ENCODE assay signal across 14 cellular contexts in genomic region chr4:86942185-86942666, GRCh38. TPM values are rescaled to one million over a fixed set of nuclear protein-coding genes. Genes with fewer than 3 reads are reported as not detected.
DNase-seq lines count a peak whose midpoint lies in the region; ATAC-seq and TF ChIP-seq lines count a peak whose summit lies in the region.
"Had no signal": no experiment of that assay in that cellular context is flagged by ENCODE, and none has a peak within 500 bp of the region (broad histone marks: within the 10 kb centered on the region; RNA-seq: fewer than 3 reads in every experiment).

No MANE protein-coding gene starts in this region.

- no peak overlapping the region for H3K18ac ChIP-seq in H9 (ENCODE audit: insufficient read length, low read depth, low read length)

- H4K91ac ChIP-seq in H9 (ENCODE audit: insufficient read length, low read depth, low read length): no peak overlapping the region

- H2BK15ac ChIP-seq in H9 (ENCODE audit: low read depth, low read length): no peak overlapping the region

- H3K14ac ChIP-seq in H9 (ENCODE audit: insufficient read depth, low read length): no peak overlapping the region

- no peaks in the 10 kb centered on the region for H3K27me3 Mint-ChIP-seq in H9 (ENCODE audit: low read depth)
- H3K27me3 Mint-ChIP-seq: CD4-positive, alpha-beta T cell had no signal

- no peaks in the 10 kb centered on the region for H3K79me1 ChIP-seq in H9 (ENCODE audit: insufficient read depth, low read depth, low read length, poor library complexity, severe bottlenecking)

- no peak overlapping the region for H2BK120ac ChIP-seq in H9 (ENCODE audit: low read depth, low read length, poor library complexity, severe bottlenecking)

- H2BK5ac ChIP-seq in H9 (ENCODE audit: insufficient read length, low read length): no peak overlapping the region

- H2AK5ac ChIP-seq in H9 (ENCODE audit: insufficient read length, low read length): no peak overlapping the region

- no peak overlapping the region for H2BK12ac ChIP-seq in H9 (ENCODE audit: insufficient read length, low read depth, low read length)

- H3K4ac ChIP-seq in H9 (ENCODE audit: low read depth, low read length): no peak overlapping the region

- TF ChIP-seq CTCF in Loucy (conservative IDR thresholded peaks at IDR 0.05; ENCODE audit: low read length) (no peak), brain microvascular endothelial cell (IDR thresholded peaks at IDR 0.05; ENCODE audit: low read depth, low read length, missing control alignments) (no peak), omental fat pad (IDR thresholded peaks at IDR 0.05) (no peak), H9 (conservative IDR thresholded peaks at IDR 0.05) (no peak), vagina (IDR thresholded peaks at IDR 0.05) (no peak)

- H2AFZ ChIP-seq in Loucy (ENCODE audit: low read length): no peak overlapping the region
- H2AFZ ChIP-seq in H9 (ENCODE audit: low read length): no peak overlapping the region

- H4K8ac ChIP-seq in H9 (replicated peaks; ENCODE audit: insufficient read length, low read depth, low read length): no peak overlapping the region

- H3K79me2 ChIP-seq in Loucy (ENCODE audit: insufficient read depth, low read length) (peaks cover 98% of the 10 kb centered on the region), H9 (ENCODE audit: insufficient read depth, low read length) (peaks cover 52% of the 10 kb centered on the region)

- H3K4me1 Mint-ChIP-seq in H9: peaks cover 54 to 59% of the 10 kb centered on the region in 2 experiments

- no peak overlapping the region for H4K5ac ChIP-seq in H9 (ENCODE audit: insufficient read length, low read depth, low read length)

- intact Hi-C loops in vagina (cut with DNase I): no loop called here

- H3K9me3 Mint-ChIP-seq in H9: no peaks in the 10 kb centered on the region
- H3K9me3 Mint-ChIP-seq: activated T-helper 1 cell treated with anti-CD3 and anti-CD28 coated beads, Interleukin-12 subunit alpha, Interleukin-12 subunit beta, Interleukin-2, Interleukin-4 antibody, amounts not matched to agents 30 ng/mL and 10 ng/mL and 1 ng/mL, durations not matched to agents 14 hours and 24 hours and 36 hours; CD4-positive, alpha-beta T cell had no signal

- H2BK20ac ChIP-seq in H9 (ENCODE audit: low read depth, low read length, poor library complexity, severe bottlenecking): no peak overlapping the region

- no peak overlapping the region for H3T11ph ChIP-seq in H9 (ENCODE audit: low read length)

- DNase-seq in EL (peak; percentile 49), brain microvascular endothelial cell (peak; percentile 62), omental fat pad (ENCODE audit: low spot score) (no peak), H9 (no peak), vagina (ENCODE audit: extremely low spot score in 2 of 2) (no peak)
- DNase-seq: CD4-positive, alpha-beta T cell; NCI-H1092 treated with DMSO at 0.1 percent for 48 hours; NCI-H526 treated with DMSO at 0.1 percent for 48 hours had no signal

- H3K27me3 ChIP-seq in Loucy (ENCODE audit: insufficient read depth, low read length, poor library complexity, severe bottlenecking): no peaks in the 10 kb centered on the region
- H3K27me3 ChIP-seq in brain microvascular endothelial cell (replicated peaks): no peaks in the 10 kb centered on the region
- H3K27me3 ChIP-seq in H9 (ENCODE audit: insufficient read depth, low read length): no peaks in the 10 kb centered on the region
- H3K27me3 ChIP-seq in vagina: no peaks in the 10 kb centered on the region
- H3K27me3 ChIP-seq: cardiac muscle cell, esophagus muscularis mucosa had no signal

- H3K27ac Mint-ChIP-seq in H9: no peak overlapping the region
- H3K27ac Mint-ChIP-seq: activated T-helper 1 cell treated with anti-CD3 and anti-CD28 coated beads, Interleukin-12 subunit alpha, Interleukin-12 subunit beta, Interleukin-2, Interleukin-4 antibody, amounts not matched to agents 30 ng/mL and 10 ng/mL and 1 ng/mL, durations not matched to agents 14 hours and 24 hours and 36 hours; CD4-positive, alpha-beta T cell had no signal

- peaks cover 2% of the 10 kb centered on the region; the same call in 1 of the 2 replicates for H3F3A ChIP-seq in Loucy (ENCODE audit: low read depth)

- H3K4me3 Mint-ChIP-seq in H9: no peak overlapping the region
- H3K4me3 Mint-ChIP-seq: activated T-helper 1 cell treated with anti-CD3 and anti-CD28 coated beads, Interleukin-12 subunit alpha, Interleukin-12 subunit beta, Interleukin-2, Interleukin-4 antibody, amounts not matched to agents 30 ng/mL and 10 ng/mL and 1 ng/mL, durations not matched to agents 14 hours and 24 hours and 36 hours had no signal

- H3K36me3 ChIP-seq in Loucy (ENCODE audit: insufficient read depth, low read length): no peaks in the 10 kb centered on the region
- no peaks in the 10 kb centered on the region for H3K36me3 ChIP-seq in brain microvascular endothelial cell (replicated peaks)
- H3K36me3 ChIP-seq in vagina: no peaks in the 10 kb centered on the region
- H3K36me3 ChIP-seq: cardiac muscle cell, esophagus muscularis mucosa had no signal

- peaks cover 79% of the 10 kb centered on the region for H3K4me1 ChIP-seq in Loucy (ENCODE audit: insufficient read depth, low read length, poor library complexity, severe bottlenecking)
- peaks cover 18% of the 10 kb centered on the region; the same call in 1 of the 2 replicates for H3K4me1 ChIP-seq in H9 (ENCODE audit: insufficient read depth, low read length)
- H3K4me1 ChIP-seq in vagina: peaks cover 70% of the 10 kb centered on the region

- H3K4me3 ChIP-seq in Loucy (ENCODE audit: low read length, poor library complexity, severe bottlenecking) (peak overlapping the region; percentile 20), brain microvascular endothelial cell (ENCODE audit: low read depth, low read length) (no peak overlapping the region), vagina (no peak overlapping the region)
- H3K4me3 ChIP-seq: cardiac muscle cell, esophagus muscularis mucosa had no signal

- peaks cover 28% of the 10 kb centered on the region for H4K20me1 ChIP-seq in Loucy (ENCODE audit: insufficient read depth, low read length, poor library complexity, severe bottlenecking)
- peaks cover 3% of the 10 kb centered on the region for H4K20me1 ChIP-seq in H9 (ENCODE audit: control insufficient read depth, insufficient read depth, insufficient read length)

- H3K9me3 ChIP-seq in Loucy (ENCODE audit: insufficient read depth, low read depth, low read length): no peaks in the 10 kb centered on the region
- H3K9me3 ChIP-seq in H9 (ENCODE audit: control insufficient read depth, low read depth, low read length): no peaks in the 10 kb centered on the region
- no peaks in the 10 kb centered on the region for H3K9me3 ChIP-seq in vagina
- H3K9me3 ChIP-seq: esophagus muscularis mucosa had no signal

- H3K27ac ChIP-seq in brain microvascular endothelial cell: no peak overlapping the region
- no peak overlapping the region for H3K27ac ChIP-seq in H9 (ENCODE audit: insufficient read length, low read depth, low read length)
- H3K27ac ChIP-seq in vagina: no peak overlapping the region
- H3K27ac ChIP-seq: cardiac muscle cell, esophagus muscularis mucosa had no signal

- no peak overlapping the region for H3K23ac ChIP-seq in H9 (ENCODE audit: insufficient read length, low read depth, low read length)

- in situ Hi-C loops in brain microvascular endothelial cell (cut with HindIII; ENCODE audit: low pct_ligation_motif_present, low sequenced_read_pairs): loop anchor here (25.0 kb wide), 1 partner anchor 170 kb away; no protein-coding TSS in a partner anchor

- H3K9me2 ChIP-seq in Loucy (replicated peaks; ENCODE audit: low read depth, low read length): no peaks in the 10 kb centered on the region

- no peaks in the 10 kb centered on the region for H3K23me2 ChIP-seq in H9 (ENCODE audit: insufficient read length, low read depth, low read length, poor library complexity, severe bottlenecking)

- H3K9ac ChIP-seq in Loucy (ENCODE audit: low read depth, low read length, poor library complexity, severe bottlenecking): no peak overlapping the region
- H3K9ac ChIP-seq in H9 (ENCODE audit: extremely low read depth, insufficient read length, low read length): no peak overlapping the region

- ATAC-seq in omental fat pad (ENCODE audit: low FRiP score) (peak; percentile 44), HG03442 (IDR thresholded peaks at IDR 0.05; ENCODE audit: unreplicated experiment) (no peak), GM21717 (IDR thresholded peaks at IDR 0.05; ENCODE audit: unreplicated experiment) (no peak)

- WGBS in H9 (ENCODE audit: extremely low coverage, insufficient read length, low lambda C conversion rate): no CpG with 5 or more reads among the region's 1 CpG

- peak overlapping the region; percentile 40 for H3K4me2 ChIP-seq in Loucy (ENCODE audit: low read depth, low read length, poor library complexity, severe bottlenecking)
- H3K4me2 ChIP-seq in H9 (ENCODE audit: insufficient read depth, insufficient read length, low read length): no peak overlapping the region

- H3K36me3 Mint-ChIP-seq in H9 (ENCODE audit: insufficient read depth in 1 of 3, low read depth in 3 of 3): peaks cover 0 to 2% (median 0%) of the 10 kb centered on the region in 3 experiments; a peak in 3 of 7 replicates

- no peak for TF ChIP-seq POLR2A in vagina (IDR thresholded peaks at IDR 0.05)

- H3K56ac ChIP-seq in H9 (ENCODE audit: insufficient read length, low read depth, low read length): no peak overlapping the region

RNA-seq across cellular contexts. Expression of gene AFF1, which starts 7.4 kb away (rescaled TPM):
- total RNA-seq in omental fat pad (100 to 1,000 TPM in 2 of 4 donors, 10 to 100 TPM in 2; 89.4 to 138 (median 103) TPM), H9 (2021) (68.9 and 74.5 TPM in 2 replicates), vagina (99.9 TPM)

RNA-seq across cellular contexts. Expression of gene C4orf36, which starts 50.0 kb away (rescaled TPM):
- 1 to 10 TPM in 2 of 4 donors, under 1 TPM in 1, not detected in 1; 0.48 to 2.2 (median 1.5) TPM for total RNA-seq in omental fat pad
- total RNA-seq in H9 (2021): 1.8 and 2.2 TPM in 2 replicates
- not detected for total RNA-seq in vagina
- total RNA-seq: activated T-helper 1 cell treated with anti-CD3 and anti-CD28 coated beads, Interleukin-12 subunit alpha, Interleukin-12 subunit beta, Interleukin-2, Interleukin-4 antibody, amounts not matched to agents 30 ng/mL and 10 ng/mL and 1 ng/mL, durations not matched to agents 14 hours and 24 hours and 36 hours; cardiac muscle cell; CD4-positive, alpha-beta T cell had no signal

Comparison
In these comparisons a context has a peak if more than half of its experiments do, and no peak if none do; other contexts are left out.
1. DNase-seq: peak in EL (single experiment) and brain microvascular endothelial cell (single experiment); none in omental fat pad (single experiment), H9 (single experiment) and vagina (0 of 2).